ENCODE assay signal across 21 cellular contexts in genomic region chr10:5555031-5555510, GRCh38. TPM values are rescaled to one million over a fixed set of nuclear protein-coding genes. Genes with fewer than 3 reads are reported as not detected.
DNase-seq lines count a peak whose midpoint lies in the region; ATAC-seq and TF ChIP-seq lines count a peak whose summit lies in the region.
"Had no signal": no experiment of that assay in that cellular context is flagged by ENCODE, and none has a peak within 500 bp of the region (broad histone marks: within the 10 kb centered on the region; RNA-seq: fewer than 3 reads in every experiment).

No MANE protein-coding gene starts in this region.

- H3K4me3 ChIP-seq in left ventricle myocardium inferior: no peak overlapping the region
- no peak overlapping the region for H3K4me3 ChIP-seq in ovary
- H3K4me3 ChIP-seq in aorta (ENCODE audit: low read length in 2 of 2): no peak overlapping the region
- H3K4me3 ChIP-seq: GM23338 had no signal

- H3K4me3 Mint-ChIP-seq in glutamatergic neuron (ENCODE audit: unreplicated experiment) (no peak overlapping the region), immature natural killer cell (no peak overlapping the region)
- H3K4me3 Mint-ChIP-seq: activated CD4-positive, alpha-beta T cell treated with anti-CD3 and anti-CD28 coated beads for 36 hours; GM23338 had no signal

- DNase-seq in Right ventricle myocardium inferior (ENCODE audit: missing footprints) (no peak), left ventricle myocardium inferior (no peak), glutamatergic neuron (peak; percentile 16), ovary (peak in 3 of 5 donors; percentile 58 to 78 (median 69)), aorta (peak; percentile 60 to 82), cerebellar cortex (ENCODE audit: low spot score) (no peak), immature natural killer cell (no peak)
- DNase-seq: activated CD4-positive, alpha-beta T cell treated with anti-CD3 and anti-CD28 coated beads for 36 hours; activated gamma-delta T cell treated with Interleukin-2 at 50 U/mL for 16 hours; amygdala; C1 segment of cervical spinal cord; NCI-H1694 treated with DMSO at 0.1 percent for 48 hours; NCI-H226; stimulated activated CD4-positive, alpha-beta T cell treated with anti-CD3 and anti-CD28 coated beads, Interleukin-4, amount 100 ng/mL, for 24 hours; substantia nigra had no signal

- H3K27me3 ChIP-seq in left ventricle myocardium inferior (ENCODE audit: low read depth): peaks cover 21% of the 10 kb centered on the region
- H3K27me3 ChIP-seq in ovary: no peaks in the 10 kb centered on the region
- H3K27me3 ChIP-seq in aorta (ENCODE audit: control insufficient read depth in 1 of 2, insufficient read depth in 2 of 2, low read length in 1 of 2): no peaks in the 10 kb centered on the region

- TF ChIP-seq CTCF in left ventricle myocardium inferior (IDR thresholded peaks at IDR 0.05; ENCODE audit: borderline replicate concordance): no peak
- no peak for TF ChIP-seq CTCF in glutamatergic neuron (IDR thresholded peaks at IDR 0.05; ENCODE audit: partially characterized antibody, unreplicated experiment)
- no peak for TF ChIP-seq CTCF in ovary (IDR thresholded peaks at IDR 0.05)

- no peaks in the 10 kb centered on the region for H3K4me1 ChIP-seq in left ventricle myocardium inferior
- peaks cover 18% of the 10 kb centered on the region for H3K4me1 ChIP-seq in ovary (ENCODE audit: insufficient read depth)
- H3K4me1 ChIP-seq in aorta (ENCODE audit: control insufficient read depth in 1 of 2, insufficient read depth in 2 of 2, low read length in 2 of 2): peaks cover 0 to 6% of the 10 kb centered on the region in 2 donors

- H3K9me3 ChIP-seq in left ventricle myocardium inferior (replicated peaks) (no peaks in the 10 kb centered on the region), ovary (no peaks in the 10 kb centered on the region), aorta (ENCODE audit: control insufficient read depth, low read length) (no peaks in the 10 kb centered on the region)

- 34 to 56% (median 38%) methylated on average over 18 of the region's 18 CpGs for WGBS in ovary, 3 donors
- WGBS in aorta, 2 donors: 7 to 10% methylated on average over 18 of the region's 18 CpGs

- H3K27ac ChIP-seq in left ventricle myocardium inferior (replicated peaks) (no peak overlapping the region), ovary (no peak overlapping the region), aorta (ENCODE audit: low read depth in 1 of 2, low read length in 2 of 2) (peak overlapping the region; percentile 2 to 76)

- ATAC-seq in Right ventricle myocardium inferior: peak; percentile 8
- peak; percentile 21 for ATAC-seq in aorta (ENCODE audit: low FRiP score)
- no peak for ATAC-seq in GM21528 (IDR thresholded peaks at IDR 0.05; ENCODE audit: low FRiP score, unreplicated experiment)
- ATAC-seq: activated CD4-positive, alpha-beta T cell treated with anti-CD3 and anti-CD28 coated beads for 36 hours; GM23338 had no signal

- H3K27me3 Mint-ChIP-seq in glutamatergic neuron (ENCODE audit: unreplicated experiment) (peaks cover 7% of the 10 kb centered on the region), immature natural killer cell (ENCODE audit: low read depth in 3 of 3) (peaks cover 0 to 6% (median 3%) of the 10 kb centered on the region in 3 donors)

- H3K9me3 Mint-ChIP-seq in glutamatergic neuron (ENCODE audit: unreplicated experiment) (no peaks in the 10 kb centered on the region), immature natural killer cell (no peaks in the 10 kb centered on the region)
- H3K9me3 Mint-ChIP-seq: GM23338 had no signal

- no peaks in the 10 kb centered on the region for H3K36me3 ChIP-seq in left ventricle myocardium inferior
- H3K36me3 ChIP-seq in ovary: no peaks in the 10 kb centered on the region
- H3K36me3 ChIP-seq in aorta (ENCODE audit: control insufficient read depth in 1 of 2, insufficient read depth in 2 of 2, low read length in 1 of 2): no peaks in the 10 kb centered on the region

- TF ChIP-seq POLR2A in ovary (IDR thresholded peaks at IDR 0.05): no peak

- no peak for TF ChIP-seq EP300 in ovary (IDR thresholded peaks at IDR 0.05)

- no peak overlapping the region for H3K27ac Mint-ChIP-seq in glutamatergic neuron (ENCODE audit: unreplicated experiment)
- H3K27ac Mint-ChIP-seq in immature natural killer cell: no peak overlapping the region
- H3K27ac Mint-ChIP-seq: activated CD4-positive, alpha-beta T cell treated with anti-CD3 and anti-CD28 coated beads for 36 hours; GM23338 had no signal

- intact Hi-C loops in Right ventricle myocardium inferior (cut with DNase I) (no loop called here), left ventricle myocardium inferior (cut with micrococcal nuclease) (no loop called here), ovary (cut with DNase I) (no loop called here), aorta (cut with DNase I) (loop anchor here in 1 of 2 donors (5.0 kb wide), 2 partner anchors 47 to 108 kb away; no protein-coding TSS in a partner anchor)

- H3K4me1 Mint-ChIP-seq in glutamatergic neuron (ENCODE audit: low read depth, unreplicated experiment): peaks cover 6% of the 10 kb centered on the region
- peaks cover 17 to 18% of the 10 kb centered on the region in 2 donors for H3K4me1 Mint-ChIP-seq in immature natural killer cell

- H3K36me3 Mint-ChIP-seq in glutamatergic neuron (ENCODE audit: unreplicated experiment) (no peaks in the 10 kb centered on the region), immature natural killer cell (no peaks in the 10 kb centered on the region)

RNA-seq across cellular contexts. Expression of gene CALML3, which starts 30.3 kb away (rescaled TPM):
- total RNA-seq in Right ventricle myocardium inferior (not detected), left ventricle myocardium inferior (not detected), glutamatergic neuron (ENCODE audit: unreplicated experiment) (not detected), ovary (1 to 10 TPM in 1 of 7 donors, not detected in 6; 1.5 TPM), aorta (not detected)
- polyA plus RNA-seq in ovary (under 1 TPM in 1 of 2 donors, not detected in 1; 0.02 TPM), aorta (under 1 TPM; 0.10 to 0.13 TPM), immature natural killer cell (not detected)
- total RNA-seq: A673; activated CD4-positive, alpha-beta T cell treated with anti-CD3 and anti-CD28 coated beads for 36 hours; GM23338; mononuclear cell; osteocyte; skeletal muscle tissue had no signal
- polyA plus RNA-seq: GM23338 had no signal

RNA-seq across cellular contexts. Expression of gene CALML5, which starts 55.7 kb away (rescaled TPM):
- total RNA-seq in Right ventricle myocardium inferior (not detected), left ventricle myocardium inferior (not detected), glutamatergic neuron (ENCODE audit: unreplicated experiment) (not detected), ovary (1 to 10 TPM in 1 of 7 donors, not detected in 6; 1.7 TPM), aorta (not detected)
- polyA plus RNA-seq in ovary (not detected), aorta (not detected), immature natural killer cell (not detected)
- total RNA-seq: A673; activated CD4-positive, alpha-beta T cell treated with anti-CD3 and anti-CD28 coated beads for 36 hours; GM23338; mononuclear cell; osteocyte; skeletal muscle tissue had no signal

Comparison
In these comparisons a context has a peak if more than half of its experiments do, and no peak if none do; other contexts are left out.
1. DNase-seq: peak in glutamatergic neuron (single experiment), ovary (3 of 5) and aorta (2 of 2); none in Right ventricle myocardium inferior (single experiment), left ventricle myocardium inferior (single experiment), cerebellar cortex (single experiment) and immature natural killer cell (0 of 3).
2. H3K27ac ChIP-seq: peak in aorta (2 of 2); none in left ventricle myocardium inferior (single experiment) and ovary (0 of 2).